16 cellular contexts compared by ENCODE assay signal in genomic region chr17:66098040-66098439, GRCh38.
"Had no signal": no experiment of that assay in that cellular context is flagged by ENCODE, and none has a peak within 500 bp of the region (broad histone marks: within the 10 kb centered on the region; RNA-seq: fewer than 3 reads in every experiment).

No MANE protein-coding gene starts in this region.

- H3K36me3 Mint-ChIP-seq: activated naive CD8-positive, alpha-beta T cell treated with anti-CD3 and anti-CD28 coated beads, Interleukin-2, amount 10 ng/mL, durations not matched to agents 7 days and 5 days; stimulated activated effector memory CD8-positive, alpha-beta T cell treated with anti-CD3 and anti-CD28 coated beads, Interleukin-12 subunit alpha, Interleukin-12 subunit beta, amount 100 ng/mL, for 72 hours had no signal

- H3K4me3 ChIP-seq: ascending aorta, mucosa of descending colon, smooth muscle cell, thyroid gland, vagina had no signal

- H3K9me3 Mint-ChIP-seq: activated CD8-positive, alpha-beta T cell treated with anti-CD3 and anti-CD28 coated beads for 36 hours; activated naive CD8-positive, alpha-beta T cell treated with anti-CD3 and anti-CD28 coated beads, Interleukin-2, amount 10 ng/mL, durations not matched to agents 7 days and 5 days had no signal

- ATAC-seq: activated CD8-positive, alpha-beta T cell treated with anti-CD3 and anti-CD28 coated beads for 36 hours; activated T-cell treated with anti-CD3 and anti-CD28 coated beads, Interleukin-2, amount 50 U/mL, for 72 hours; left lobe of liver; mucosa of descending colon; naive thymus-derived CD8-positive, alpha-beta T cell; stimulated activated effector memory CD8-positive, alpha-beta T cell treated with anti-CD3 and anti-CD28 coated beads, Interleukin-12 subunit alpha, Interleukin-12 subunit beta, amount 100 ng/mL, for 72 hours had no signal

- H3K4me1 Mint-ChIP-seq: activated naive CD8-positive, alpha-beta T cell treated with anti-CD3 and anti-CD28 coated beads, Interleukin-2, amount 10 ng/mL, durations not matched to agents 7 days and 5 days; naive thymus-derived CD8-positive, alpha-beta T cell; stimulated activated effector memory CD8-positive, alpha-beta T cell treated with anti-CD3 and anti-CD28 coated beads, Interleukin-12 subunit alpha, Interleukin-12 subunit beta, amount 100 ng/mL, for 72 hours had no signal

- H3K27ac Mint-ChIP-seq: activated CD8-positive, alpha-beta T cell treated with anti-CD3 and anti-CD28 coated beads for 36 hours; activated naive CD8-positive, alpha-beta T cell treated with anti-CD3 and anti-CD28 coated beads, Interleukin-2, amount 10 ng/mL, durations not matched to agents 7 days and 5 days; activated T-cell treated with anti-CD3 and anti-CD28 coated beads, Interleukin-2, amount 50 U/mL, for 72 hours; naive thymus-derived CD8-positive, alpha-beta T cell; stimulated activated effector memory CD8-positive, alpha-beta T cell treated with anti-CD3 and anti-CD28 coated beads, Interleukin-12 subunit alpha, Interleukin-12 subunit beta, amount 100 ng/mL, for 72 hours had no signal

- H3K4me3 Mint-ChIP-seq: activated CD8-positive, alpha-beta T cell treated with anti-CD3 and anti-CD28 coated beads for 36 hours; activated naive CD8-positive, alpha-beta T cell treated with anti-CD3 and anti-CD28 coated beads, Interleukin-2, amount 10 ng/mL, durations not matched to agents 7 days and 5 days; activated T-cell treated with anti-CD3 and anti-CD28 coated beads, Interleukin-2, amount 50 U/mL, for 72 hours; naive thymus-derived CD8-positive, alpha-beta T cell; stimulated activated effector memory CD8-positive, alpha-beta T cell treated with anti-CD3 and anti-CD28 coated beads, Interleukin-12 subunit alpha, Interleukin-12 subunit beta, amount 100 ng/mL, for 72 hours had no signal

- DNase-seq: activated CD8-positive, alpha-beta memory T cell treated with anti-CD3 and anti-CD28 coated beads, Interleukin-2, amount 50 U/mL, for 4 hours; activated CD8-positive, alpha-beta T cell treated with anti-CD3 and anti-CD28 coated beads for 36 hours; activated naive CD8-positive, alpha-beta T cell treated with anti-CD3 and anti-CD28 coated beads, Interleukin-2, amount 10 ng/mL, durations not matched to agents 7 days and 5 days; activated T-cell treated with anti-CD3 and anti-CD28 coated beads, Interleukin-2, amount 50 U/mL, for 72 hours; caudate nucleus; erythroblast; mammary epithelial cell; mucosa of descending colon; naive thymus-derived CD8-positive, alpha-beta T cell; T1000; thyroid gland had no signal
